ENCODE assay signal across 11 cellular contexts in genomic region chr22:42635531-42635930, GRCh38. TPM values are rescaled to one million over a fixed set of nuclear protein-coding genes. Genes with fewer than 3 reads are reported as not detected.
DNase-seq lines count a peak whose midpoint lies in the region; ATAC-seq and TF ChIP-seq lines count a peak whose summit lies in the region.
"Had no signal": no experiment of that assay in that cellular context is flagged by ENCODE, and none has a peak within 500 bp of the region (broad histone marks: within the 10 kb centered on the region; RNA-seq: fewer than 3 reads in every experiment).

No MANE protein-coding gene starts in this region.

- peak overlapping the region; percentile 61 for H3K27ac Mint-ChIP-seq in Calu3 (ENCODE audit: unreplicated experiment)

- H3K4me3 ChIP-seq in SK-N-SH (ENCODE audit: low read depth in 2 of 2, low read length in 1 of 2) (no peak overlapping the region), retinal pigment epithelial cell (ENCODE audit: low read length) (no peak overlapping the region)
- H3K4me3 ChIP-seq: pancreas had no signal

- no peaks in the 10 kb centered on the region for H3K9me2 ChIP-seq in SK-N-SH

- H3K4me2 ChIP-seq in SK-N-SH = 0 out of 2 replicates have a peak overlapping the region, but pooled peaks have one; percentile 44

- TF ChIP-seq EP300 in SK-N-SH (IDR thresholded peaks at IDR 0.05; ENCODE audit: borderline replicate concordance in 1 of 2, low read depth in 1 of 2, low read length in 1 of 2) = peak in 1 of 2 experiments; percentile 48; a peak in 1 of 4 replicates

- peak overlapping the region in 1 of 2 experiments; percentile 84; a peak in 2 of 4 replicates for H3K27ac ChIP-seq in SK-N-SH (ENCODE audit: low read depth in 2 of 2, low read length in 1 of 2)
- H3K27ac ChIP-seq: pancreas, VCaP had no signal

- H3K27me3 ChIP-seq in SK-N-SH (ENCODE audit: insufficient read depth) = no peaks in the 10 kb centered on the region
- H3K27me3 ChIP-seq: pancreas had no signal

- no peaks in the 10 kb centered on the region for H3K9me3 Mint-ChIP-seq in Calu3 (ENCODE audit: low read depth, unreplicated experiment)
- H3K9me3 Mint-ChIP-seq: effector memory CD8-positive, alpha-beta T cell had no signal

- no peak for TF ChIP-seq CTCF in Calu3 (IDR thresholded peaks at IDR 0.05; ENCODE audit: unreplicated experiment)
- no peak for TF ChIP-seq CTCF in SK-N-SH (IDR thresholded peaks at IDR 0.05)
- TF ChIP-seq CTCF in retinal pigment epithelial cell (conservative IDR thresholded peaks at IDR 0.05; ENCODE audit: low read depth, low read length) = no peak

- H3K4me3 Mint-ChIP-seq in Calu3 (ENCODE audit: low read depth, unreplicated experiment) = no peak overlapping the region
- H3K4me3 Mint-ChIP-seq: effector memory CD8-positive, alpha-beta T cell had no signal

- intact Hi-C loops in Calu3 (cut with micrococcal nuclease; ENCODE audit: unreplicated experiment) = no loop called here

- no peaks in the 10 kb centered on the region for H4K20me1 ChIP-seq in SK-N-SH (ENCODE audit: insufficient read depth)

- CTCF ChIA-PET in Calu3 (lab: Charles Lee) (interaction anchor here (1.3 kb wide), 1 partner anchor 13 kb away, joined by 3 read pairs; no protein-coding TSS in a partner anchor), SK-N-SH (lab: Yijun Ruan, JAX) (interaction anchor here (1.9 kb wide), 1 partner anchor 14 kb away, joined by 5 read pairs; no protein-coding TSS in a partner anchor)

- H3K4me1 ChIP-seq in SK-N-SH (ENCODE audit: control insufficient read depth in 1 of 2, insufficient read depth in 2 of 2, low read depth in 1 of 2, low read length in 1 of 2) = no peaks in the 10 kb centered on the region
- H3K4me1 ChIP-seq: pancreas had no signal

- H3K36me3 ChIP-seq in SK-N-SH (replicated peaks in 1 of 2; ENCODE audit: control insufficient read depth in 1 of 2, insufficient read depth in 2 of 2, low read length in 1 of 2) = no peaks in the 10 kb centered on the region

- no peaks in the 10 kb centered on the region for H3K9me3 ChIP-seq in SK-N-SH
- H3K9me3 ChIP-seq: pancreas had no signal

- DNase-seq in Calu3 (peak; percentile 72), SK-N-SH (no peak), foreskin melanocyte (peak; percentile 66), retinal pigment epithelial cell (ENCODE audit: low read depth) (peak; percentile 87), HuH-7 (ENCODE audit: low spot score) (no peak), NCI-H774 (lab: John Stamatoyannopoulos, UW) (no peak)
- DNase-seq: effector memory CD8-positive, alpha-beta T cell; pancreas had no signal

- WGBS in SK-N-SH (ENCODE audit: low lambda C conversion rate) = 17% methylated on average over 3 of the region's 3 CpGs

- no TSS peak for BruUV-seq in Calu3 (replicated peaks; lab: Mats Ljungman, UMichigan)

- H3F3A ChIP-seq in SK-N-SH (replicated peaks; ENCODE audit: insufficient read depth) = peaks cover 5% of the 10 kb centered on the region

- peak overlapping the region; percentile 39; the same call in 1 of the 2 replicates for H3K9ac ChIP-seq in SK-N-SH

- TF ChIP-seq RAD21 in SK-N-SH (IDR thresholded peaks at IDR 0.05; ENCODE audit: low read length) = no peak

- H2AFZ ChIP-seq in SK-N-SH (ENCODE audit: low read depth) = no peak overlapping the region

- H3K79me2 ChIP-seq in SK-N-SH (ENCODE audit: insufficient read depth) = peaks cover 40% of the 10 kb centered on the region

- POLR2A ChIA-PET in SK-N-SH (lab: Yijun Ruan, JAX) = no interaction called here

- no peaks in the 10 kb centered on the region for H3K27me3 Mint-ChIP-seq in Calu3 (ENCODE audit: unreplicated experiment)
- H3K27me3 Mint-ChIP-seq: effector memory CD8-positive, alpha-beta T cell had no signal

- ATAC-seq in HG02642 (IDR thresholded peaks at IDR 0.05; ENCODE audit: poor library complexity, unreplicated experiment) (no peak), GM19023 (IDR thresholded peaks at IDR 0.05; ENCODE audit: unreplicated experiment) (no peak)
- ATAC-seq: effector memory CD8-positive, alpha-beta T cell had no signal

- peaks cover 9% of the 10 kb centered on the region for H3K4me1 Mint-ChIP-seq in Calu3 (ENCODE audit: low read depth, unreplicated experiment)

- H3K36me3 Mint-ChIP-seq in Calu3 (ENCODE audit: insufficient read depth, unreplicated experiment) = peaks cover 30% of the 10 kb centered on the region

TF ChIP-seq in SK-N-SH, 30 proteins besides CTCF, POLR2A, EP300 and RAD21 (continues in another document):
- TF ChIP-seq USF1 (IDR thresholded peaks at IDR 0.05; ENCODE audit: borderline replicate concordance, low read depth) = no peak
- 0 out of 2 replicates have a peak, but pooled peaks have one; percentile 14 for TF ChIP-seq ZBTB33 (IDR thresholded peaks at IDR 0.05; ENCODE audit: borderline replicate concordance, low read depth)
- no peak for TF ChIP-seq ELF1 (IDR thresholded peaks at IDR 0.05)
- TF ChIP-seq MAX (IDR thresholded peaks at IDR 0.05; ENCODE audit: low read depth) = 0 out of 2 replicates have a peak, but pooled peaks have one; percentile 33
- peak; percentile 55 for TF ChIP-seq TCF12 (IDR thresholded peaks at IDR 0.05)
- no peak for TF ChIP-seq SIN3A (IDR thresholded peaks at IDR 0.05; ENCODE audit: borderline replicate concordance, low read depth, low read length)
- no peak for TF ChIP-seq CHD2 (IDR thresholded peaks at IDR 0.05; ENCODE audit: low read length, partially characterized antibody)
- no peak for TF ChIP-seq TAF1 (IDR thresholded peaks at IDR 0.05; ENCODE audit: borderline replicate concordance, low read depth, low read length)
- peak; percentile 93 for TF ChIP-seq MEF2A (IDR thresholded peaks at IDR 0.05; ENCODE audit: borderline replicate concordance, low read depth)
- TF ChIP-seq GATA2 (CRISPR knock-in tag; IDR thresholded peaks at IDR 0.05) = no peak
- no peak for TF ChIP-seq USF2 (IDR thresholded peaks at IDR 0.05; ENCODE audit: borderline replicate concordance, low read depth, low read length)
- peak; percentile 66 for TF ChIP-seq JUND (IDR thresholded peaks at IDR 0.05)
- TF ChIP-seq RCOR1 (IDR thresholded peaks at IDR 0.05; ENCODE audit: low read length) = no peak
- no peak for TF ChIP-seq RFX5 (IDR thresholded peaks at IDR 0.05; ENCODE audit: low read length)

RNA-seq across cellular contexts. Expression of gene ATP5MGL, which starts 4.9 kb away (rescaled TPM):
- total RNA-seq in Calu3 (2022) = 0.66 and 1.1 TPM in 2 replicates
- not detected in 2 replicates for polyA plus RNA-seq in SK-N-SH (2012; rRNA removed)
- not detected in 2 replicates for polyA plus RNA-seq in SK-N-SH (2012; cell fraction: cytosol; rRNA removed)
- 0.07 TPM in 1 of 2 replicates, not detected in the other for polyA plus RNA-seq in SK-N-SH (2012; cell fraction: nucleus; rRNA removed)

RNA-seq across cellular contexts. Expression of gene CYB5R3, which starts 13.7 kb away (rescaled TPM):
- total RNA-seq in Calu3 (2022) = 101 and 102 TPM in 2 replicates
- 86.8 and 106 TPM in 2 replicates for polyA plus RNA-seq in SK-N-SH (2012; rRNA removed)
- polyA plus RNA-seq in SK-N-SH (2012; cell fraction: cytosol; rRNA removed) = 56.6 and 75.2 TPM in 2 replicates
- 58.9 and 65.5 TPM in 2 replicates for polyA plus RNA-seq in SK-N-SH (2012; cell fraction: nucleus; rRNA removed)

RNA-seq across cellular contexts. Expression of gene POLDIP3, which starts 20.8 kb away (rescaled TPM):
- total RNA-seq in Calu3 (2022) = 59.4 and 60.1 TPM in 2 replicates
- polyA plus RNA-seq in SK-N-SH (2012; rRNA removed) = 18.8 and 21.6 TPM in 2 replicates
- polyA plus RNA-seq in SK-N-SH (2012; cell fraction: cytosol; rRNA removed) = 13.3 and 16.1 TPM in 2 replicates
- 29.7 and 30.3 TPM in 2 replicates for polyA plus RNA-seq in SK-N-SH (2012; cell fraction: nucleus; rRNA removed)

Comparison
In these comparisons a context has a peak if more than half of its experiments do, and no peak if none do; other contexts are left out.
1. DNase-seq: peak in Calu3 (single experiment), foreskin melanocyte (single experiment) and retinal pigment epithelial cell (single experiment); none in SK-N-SH (single experiment), HuH-7 (single experiment) and NCI-H774 (single experiment).